In genomic region chr7:30472771-30473392, GRCh38 we compare ENCODE assay signal across 1 cellular context.
TF ChIP-seq lines count a peak whose summit lies in the region.

No MANE protein-coding gene starts in this region.

TF ChIP-seq in GM12878, 131 proteins besides CTCF, POLR2A, EP300 and RAD21:
- TF ChIP-seq ASH2L (IDR thresholded peaks at IDR 0.05; ENCODE audit: borderline replicate concordance, low read depth) (no peak), NFYA (IDR thresholded peaks at IDR 0.05; ENCODE audit: borderline replicate concordance, low read depth, low read length) (no peak), ZBED1 (IDR thresholded peaks at IDR 0.05; ENCODE audit: borderline replicate concordance) (no peak), DPF2 (IDR thresholded peaks at IDR 0.05) (no peak), CREB1 (IDR thresholded peaks at IDR 0.05; ENCODE audit: low read depth) (no peak), KAT2A (conservative IDR thresholded peaks at IDR 0.05; ENCODE audit: control insufficient read depth, low read depth, low read length) (no peak), HSF1 (IDR thresholded peaks at IDR 0.05; ENCODE audit: low read depth, low read length) (no peak), NFIC (IDR thresholded peaks at IDR 0.05; ENCODE audit: low read depth, low read length) (no peak)
TF ChIP-seq in GM12878: peak in this region for 0.
